Comparison of ENCODE assay signal across 8 cellular contexts in genomic region chr2:55268907-55269611, GRCh38.
DNase-seq lines count a peak whose midpoint lies in the region; ATAC-seq lines count a peak whose summit lies in the region.

MTIF2 (minus strand) TSS chr2:55269231; CDS start chr2:55263858, 5,373 bp downstream.

- H3K9me3 ChIP-seq in effector memory CD4-positive, alpha-beta T cell (ENCODE audit: control insufficient read depth, low read length), result no peaks in the 10 kb centered on the region

- DNase-seq in COLO829 (ENCODE audit: low spot score) (peak; percentile 87), HS-5 (ENCODE audit: low read depth) (peak; percentile 76), medulla oblongata (ENCODE audit: extremely low spot score) (peak; percentile 95)
- peak; percentile 86 for DNase-seq in NK-92 treated with Interleukin-12 subunit alpha and Interleukin-12 subunit beta, amount 100 ng/mL, for 24 hours (lab: John Stamatoyannopoulos, UW)
- peak; percentile 96 for DNase-seq in activated CD8-positive, alpha-beta memory T cell treated with anti-CD3 and anti-CD28 coated beads for 24 hours
- peak; percentile 75 to 85 (median 79) for DNase-seq in effector memory CD4-positive, alpha-beta T cell
- peak; percentile 80 for DNase-seq in stimulated activated CD8-positive, alpha-beta memory T cell treated with anti-CD3 and anti-CD28 coated beads, Interleukin-12 subunit alpha, Interleukin-12 subunit beta, amount 100 ng/mL, for 1 hour (ENCODE audit: low read depth)

- no peaks in the 10 kb centered on the region for H3K36me3 ChIP-seq in effector memory CD4-positive, alpha-beta T cell (ENCODE audit: control insufficient read depth, insufficient read depth, low read length)

- no peaks in the 10 kb centered on the region for H3K27me3 ChIP-seq in effector memory CD4-positive, alpha-beta T cell (replicated peaks; ENCODE audit: control insufficient read depth, insufficient read depth, low read length, poor library complexity, severe bottlenecking)

- peak within 1 kb of the TSS; percentile 74 for H3K27ac ChIP-seq in effector memory CD4-positive, alpha-beta T cell (ENCODE audit: insufficient read depth, low read length, poor library complexity, severe bottlenecking)

- ATAC-seq in GM19468 (IDR thresholded peaks at IDR 0.05; ENCODE audit: extremely low read depth, unreplicated experiment), result peak; percentile 86

- peak within 1 kb of the TSS; percentile 64 for H3K4me3 ChIP-seq in effector memory CD4-positive, alpha-beta T cell (ENCODE audit: insufficient read depth, low read depth, low read length, poor library complexity, severe bottlenecking)

- peaks cover 9% of the 10 kb centered on the region for H3K4me1 ChIP-seq in effector memory CD4-positive, alpha-beta T cell (ENCODE audit: control insufficient read depth, insufficient read depth, low read length, poor library complexity, severe bottlenecking)

Comparison
In these comparisons a context has a peak if more than half of its experiments do, and no peak if none do; other contexts are left out.
1. Peak in every context shown above with its lines: DNase-seq, ATAC-seq, H3K4me3 ChIP-seq and H3K27ac ChIP-seq.